ENCODE assay signal across 19 cellular contexts in genomic region chr3:177499779-177500423, GRCh38.
DNase-seq lines count a peak whose midpoint lies in the region; ATAC-seq and TF ChIP-seq lines count a peak whose summit lies in the region.
"Had no signal": no experiment of that assay in that cellular context is flagged by ENCODE, and none has a peak within 500 bp of the region (broad histone marks: within the 10 kb centered on the region; RNA-seq: fewer than 3 reads in every experiment).

No MANE protein-coding gene starts in this region.

- TF ChIP-seq POLR2A in vagina (IDR thresholded peaks at IDR 0.05), result no peak

- no peaks in the 10 kb centered on the region for H3K27me3 ChIP-seq in vagina
- H3K27me3 ChIP-seq: MG63 had no signal

- no peak overlapping the region for H3K4me3 ChIP-seq in vagina
- H3K4me3 ChIP-seq: MG63, PC-9 had no signal

- H3K4me1 ChIP-seq in vagina, result no peaks in the 10 kb centered on the region

- H3K36me3 ChIP-seq in vagina, result no peaks in the 10 kb centered on the region
- H3K36me3 ChIP-seq: MG63 had no signal

- H3K27me3 Mint-ChIP-seq in neural crest cell (ENCODE audit: low read depth), result no peaks in the 10 kb centered on the region

- TF ChIP-seq CTCF in neural crest cell (conservative IDR thresholded peaks at IDR 0.05) (no peak), vagina (IDR thresholded peaks at IDR 0.05) (no peak)

- H3K27ac ChIP-seq in vagina, result no peak overlapping the region
- H3K27ac ChIP-seq: 22Rv1, HL-60, KMS-11, PC-9 had no signal

- ATAC-seq in left colon, result peak; percentile 95
- no peak for ATAC-seq in SK-N-SH treated with all-trans-retinoic acid at 6 μM for 48 hours
- ATAC-seq in GM21381 (IDR thresholded peaks at IDR 0.05; ENCODE audit: unreplicated experiment), result no peak
- ATAC-seq: HCT116 had no signal

- intact Hi-C loops in left colon (cut with DNase I, micrococcal nuclease), result no loop called here
- intact Hi-C loops in cardiac septum (cut with DNase I), result no loop called here
- intact Hi-C loops in vagina (cut with DNase I), result no loop called here

- no peaks in the 10 kb centered on the region for H3K9me3 ChIP-seq in vagina
- H3K9me3 ChIP-seq: MG63 had no signal

- peaks cover 4% of the 10 kb centered on the region for H3K9me3 Mint-ChIP-seq in neural crest cell

- H3K36me3 Mint-ChIP-seq in neural crest cell (ENCODE audit: low read depth), result peaks cover 3% of the 10 kb centered on the region

- H3K4me3 Mint-ChIP-seq in neural crest cell, result no peak overlapping the region

- H3K27ac Mint-ChIP-seq in neural crest cell (ENCODE audit: unreplicated experiment), result peak overlapping the region; percentile 48

- DNase-seq in NCI-H526 (lab: John Stamatoyannopoulos, UW), result peak; percentile 12 to 31
- no peak for DNase-seq in NCI-H526 treated with DMSO at 0.1 percent for 48 hours (lab: John Stamatoyannopoulos, UW)
- no peak for DNase-seq in left colon
- DNase-seq in neural crest cell (ENCODE audit: low read depth, low spot score), result no peak
- DNase-seq in cardiac septum (ENCODE audit: low spot score), result no peak
- no peak for DNase-seq in vagina (ENCODE audit: extremely low spot score in 2 of 2)
- DNase-seq: DMS153, MG63, NCI-H1092 treated with DMSO at 0.1 percent for 48 hours, NCI-H1694, NCI-H748 treated with DMSO at 0.1 percent for 48 hours, PC-9, Right ventricle myocardium superior had no signal

- H3K4me1 Mint-ChIP-seq in neural crest cell, result peaks cover 20% of the 10 kb centered on the region

TF ChIP-seq in SK-N-SH treated with all-trans-retinoic acid at 6 μM for 48 hours, 23 proteins besides CTCF, POLR2A, EP300 and RAD21:
- TF ChIP-seq PATZ1 (CRISPR knock-in tag; IDR thresholded peaks at IDR 0.05; ENCODE audit: borderline replicate concordance), result no peak
- no peak for TF ChIP-seq ZC3H10 (CRISPR knock-in tag; IDR thresholded peaks at IDR 0.05)

Comparison
In these comparisons a context has a peak if more than half of its experiments do, and no peak if none do; other contexts are left out.
1. DNase-seq: peak in NCI-H526 (2 of 2); none in NCI-H526 treated with DMSO at 0.1 percent for 48 hours (single experiment), left colon (0 of 2), neural crest cell (single experiment), cardiac septum (single experiment) and vagina (0 of 2).